8 cellular contexts compared by ENCODE assay signal in genomic region chr1:153567621-153568366, GRCh38. TPM values are rescaled to one million over a fixed set of nuclear protein-coding genes. Genes with fewer than 3 reads are reported as not detected.
DNase-seq lines count a peak whose midpoint lies in the region; ATAC-seq and TF ChIP-seq lines count a peak whose summit lies in the region.

No MANE protein-coding gene starts in this region.

- no peak overlapping the region; the same call in 1 of the 2 replicates for H2AFZ ChIP-seq in SK-N-SH (ENCODE audit: low read depth)

- no peak for TF ChIP-seq CTCF in SK-N-SH (IDR thresholded peaks at IDR 0.05)
- TF ChIP-seq CTCF in fibroblast of the aortic adventitia (IDR thresholded peaks at IDR 0.05; ENCODE audit: insufficient read depth, low read length) = no peak

- no peaks in the 10 kb centered on the region for H4K20me1 ChIP-seq in SK-N-SH (ENCODE audit: insufficient read depth)

- H3K4me3 ChIP-seq in SK-N-SH (ENCODE audit: low read depth in 2 of 2, low read length in 1 of 2) (no peak overlapping the region), fibroblast of the aortic adventitia (ENCODE audit: low read depth, low read length) (no peak overlapping the region)

- peaks cover 23% of the 10 kb centered on the region for H3K79me2 ChIP-seq in SK-N-SH (ENCODE audit: insufficient read depth)

- H3K27ac ChIP-seq in SK-N-SH (ENCODE audit: low read depth in 2 of 2, low read length in 1 of 2) = peak overlapping the region; percentile 95 to 99

- no peaks in the 10 kb centered on the region for H3K36me3 ChIP-seq in SK-N-SH (replicated peaks in 1 of 2; ENCODE audit: control insufficient read depth in 1 of 2, insufficient read depth in 2 of 2, low read length in 1 of 2)

- no peaks in the 10 kb centered on the region for H3K9me2 ChIP-seq in SK-N-SH

- H3K4me1 ChIP-seq in SK-N-SH (ENCODE audit: control insufficient read depth in 1 of 2, insufficient read depth in 2 of 2, low read depth in 1 of 2, low read length in 1 of 2) = peaks cover 33 to 45% of the 10 kb centered on the region in 2 experiments

- TF ChIP-seq RAD21 in SK-N-SH (IDR thresholded peaks at IDR 0.05; ENCODE audit: low read length) = no peak

- no peak for TF ChIP-seq EP300 in SK-N-SH (IDR thresholded peaks at IDR 0.05; ENCODE audit: borderline replicate concordance in 1 of 2, low read depth in 1 of 2, low read length in 1 of 2)

- H3K9ac ChIP-seq in SK-N-SH = peak overlapping the region; percentile 36; the same call in 1 of the 2 replicates

- CTCF ChIA-PET in SK-N-SH (lab: Yijun Ruan, JAX) = interaction anchor here (0.6 to 7.4 kb wide), 35 partner anchors 9 to 418 kb away, joined by 3 to 283 read pairs (median 5); partner anchors contain the start of genes CHTOP, ILF2, RAB13 and S100A3

- intact Hi-C loops in head of caudate nucleus (cut with DNase I) = loop anchor here (1.0 kb wide), 1 partner anchor 57 kb away; no protein-coding TSS in a partner anchor

- H3K9me3 ChIP-seq in SK-N-SH = no peaks in the 10 kb centered on the region

- no peak for DNase-seq in SK-N-SH
- peak; percentile 52 for DNase-seq in activated CD4-positive, CD25-positive, alpha-beta regulatory T cell treated with anti-CD3 and anti-CD28 coated beads, Interleukin-2, amount 50 U/mL, for 72 hours
- peak; percentile 29 for DNase-seq in fibroblast of the aortic adventitia (ENCODE audit: low read depth)
- DNase-seq in stimulated activated CD4-positive, alpha-beta T cell treated with anti-CD3 and anti-CD28 coated beads, Interleukin-12 subunit alpha, Interleukin-12 subunit beta, amount 100 ng/mL, for 4 hours = peak; percentile 28
- no peak for DNase-seq in head of caudate nucleus

- WGBS in SK-N-SH (ENCODE audit: low lambda C conversion rate) = 77% methylated on average over 22 of the region's 22 CpGs

- ATAC-seq in SK-N-SH treated with all-trans-retinoic acid at 6 μM for 48 hours (no peak), HG02981 (IDR thresholded peaks at IDR 0.05; ENCODE audit: unreplicated experiment) (no peak), GM18517 (IDR thresholded peaks at IDR 0.05; ENCODE audit: unreplicated experiment) (no peak)

- H3F3A ChIP-seq in SK-N-SH (replicated peaks; ENCODE audit: insufficient read depth) = peaks cover 19% of the 10 kb centered on the region

- H3K27me3 ChIP-seq in SK-N-SH (ENCODE audit: insufficient read depth) = no peaks in the 10 kb centered on the region

- POLR2A ChIA-PET in SK-N-SH (lab: Yijun Ruan, JAX) = no interaction called here

- no peak overlapping the region; the same call in 1 of the 2 replicates for H3K4me2 ChIP-seq in SK-N-SH

TF ChIP-seq in SK-N-SH, 30 proteins besides CTCF, POLR2A, EP300 and RAD21:
- TF ChIP-seq CHD2 (IDR thresholded peaks at IDR 0.05; ENCODE audit: low read length, partially characterized antibody) = no peak
- TF ChIP-seq SIN3A (IDR thresholded peaks at IDR 0.05; ENCODE audit: borderline replicate concordance, low read depth, low read length) = no peak

TF ChIP-seq in SK-N-SH treated with all-trans-retinoic acid at 6 μM for 48 hours, 23 proteins besides CTCF, POLR2A, EP300 and RAD21:
- TF ChIP-seq, protein P1, sequence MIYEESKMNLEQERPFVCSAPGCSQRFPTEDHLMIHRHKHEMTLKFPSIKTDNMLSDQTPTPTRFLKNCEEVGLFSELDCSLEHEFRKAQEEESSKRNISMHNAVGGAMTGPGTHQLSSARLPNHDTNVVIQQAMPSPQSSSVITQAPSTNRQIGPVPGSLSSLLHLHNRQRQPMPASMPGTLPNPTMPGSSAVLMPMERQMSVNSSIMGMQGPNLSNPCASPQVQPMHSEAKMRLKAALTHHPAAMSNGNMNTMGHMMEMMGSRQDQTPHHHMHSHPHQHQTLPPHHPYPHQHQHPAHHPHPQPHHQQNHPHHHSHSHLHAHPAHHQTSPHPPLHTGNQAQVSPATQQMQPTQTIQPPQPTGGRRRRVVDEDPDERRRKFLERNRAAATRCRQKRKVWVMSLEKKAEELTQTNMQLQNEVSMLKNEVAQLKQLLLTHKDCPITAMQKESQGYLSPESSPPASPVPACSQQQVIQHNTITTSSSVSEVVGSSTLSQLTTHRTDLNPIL (CRISPR knock-in tag; IDR thresholded peaks at IDR 0.05; ENCODE audit: low read depth) = no peak
- TF ChIP-seq ZNF70 (CRISPR knock-in tag; IDR thresholded peaks at IDR 0.05) (no peak), ZNF8 (CRISPR knock-in tag; IDR thresholded peaks at IDR 0.05) (no peak), ZC3H10 (CRISPR knock-in tag; IDR thresholded peaks at IDR 0.05) (no peak), POU6F1 (CRISPR knock-in tag; IDR thresholded peaks at IDR 0.05; ENCODE audit: borderline replicate concordance, low read depth) (no peak)
TF ChIP-seq in SK-N-SH treated with all-trans-retinoic acid at 6 μM for 48 hours: peak in this region for 0.

RNA-seq across cellular contexts. Expression of gene S100A2, which starts 2.1 kb away (rescaled TPM):
- polyA plus RNA-seq in SK-N-SH (2012; rRNA removed) = 27.3 and 31.4 TPM in 2 replicates
- polyA plus RNA-seq in SK-N-SH (2012; cell fraction: cytosol; rRNA removed) = 27.2 and 29.0 TPM in 2 replicates
- 13.3 and 23.8 TPM in 2 replicates for polyA plus RNA-seq in SK-N-SH (2012; cell fraction: nucleus; rRNA removed)
- total RNA-seq in fibroblast of the aortic adventitia (ENCODE audit: low replicate concordance) = 3.3 TPM in 1 of 2 replicates, not detected in the other

RNA-seq across cellular contexts. Expression of gene S100A3, which starts 18.7 kb away (rescaled TPM):
- 11.8 and 13.1 TPM in 2 replicates for polyA plus RNA-seq in SK-N-SH (2012; rRNA removed)
- 7.1 and 10.2 TPM in 2 replicates for polyA plus RNA-seq in SK-N-SH (2012; cell fraction: cytosol; rRNA removed)
- 5.7 and 6.0 TPM in 2 replicates for polyA plus RNA-seq in SK-N-SH (2012; cell fraction: nucleus; rRNA removed)
- 4.3 TPM in 1 of 2 replicates, not detected in the other for total RNA-seq in fibroblast of the aortic adventitia (ENCODE audit: low replicate concordance)

RNA-seq across cellular contexts. Expression of gene S100A4, which starts 22.2 kb away (rescaled TPM):
- 24.6 and 25.4 TPM in 2 replicates for polyA plus RNA-seq in SK-N-SH (2012; rRNA removed)
- polyA plus RNA-seq in SK-N-SH (2012; cell fraction: cytosol; rRNA removed) = 19.7 and 25.3 TPM in 2 replicates
- polyA plus RNA-seq in SK-N-SH (2012; cell fraction: nucleus; rRNA removed) = 8.0 and 9.0 TPM in 2 replicates
- 203 and 585 TPM in 2 replicates for total RNA-seq in fibroblast of the aortic adventitia (ENCODE audit: low replicate concordance)

RNA-seq across cellular contexts. Expression of gene S100A5, which starts 27.1 kb away (rescaled TPM):
- 0.15 TPM in 1 of 2 replicates, not detected in the other for polyA plus RNA-seq in SK-N-SH (2012; rRNA removed)
- 0.12 TPM in 1 of 2 replicates, not detected in the other for polyA plus RNA-seq in SK-N-SH (2012; cell fraction: cytosol; rRNA removed)
- not detected in 2 replicates for polyA plus RNA-seq in SK-N-SH (2012; cell fraction: nucleus; rRNA removed)
- total RNA-seq in fibroblast of the aortic adventitia (ENCODE audit: low replicate concordance) = 0.99 TPM in 1 of 2 replicates, not detected in the other

RNA-seq across cellular contexts. Expression of gene S100A6, which starts 32.0 kb away (rescaled TPM):
- polyA plus RNA-seq in SK-N-SH (2012; rRNA removed) = 844 and 895 TPM in 2 replicates
- 725 and 778 TPM in 2 replicates for polyA plus RNA-seq in SK-N-SH (2012; cell fraction: cytosol; rRNA removed)
- polyA plus RNA-seq in SK-N-SH (2012; cell fraction: nucleus; rRNA removed) = 349 and 492 TPM in 2 replicates
- total RNA-seq in fibroblast of the aortic adventitia (ENCODE audit: low replicate concordance) = 681 and 1,303 TPM in 2 replicates

Comparison
In these comparisons a context has a peak if more than half of its experiments do, and no peak if none do; other contexts are left out.
1. DNase-seq: peak in activated CD4-positive, CD25-positive, alpha-beta regulatory T cell treated with anti-CD3 and anti-CD28 coated beads, Interleukin-2, amount 50 U/mL, for 72 hours (single experiment), fibroblast of the aortic adventitia (single experiment) and stimulated activated CD4-positive, alpha-beta T cell treated with anti-CD3 and anti-CD28 coated beads, Interleukin-12 subunit alpha, Interleukin-12 subunit beta, amount 100 ng/mL, for 4 hours (single experiment); none in SK-N-SH (single experiment) and head of caudate nucleus (0 of 42).